Comparison of ENCODE assay signal across 25 cellular contexts in the genomic region with DNA sequence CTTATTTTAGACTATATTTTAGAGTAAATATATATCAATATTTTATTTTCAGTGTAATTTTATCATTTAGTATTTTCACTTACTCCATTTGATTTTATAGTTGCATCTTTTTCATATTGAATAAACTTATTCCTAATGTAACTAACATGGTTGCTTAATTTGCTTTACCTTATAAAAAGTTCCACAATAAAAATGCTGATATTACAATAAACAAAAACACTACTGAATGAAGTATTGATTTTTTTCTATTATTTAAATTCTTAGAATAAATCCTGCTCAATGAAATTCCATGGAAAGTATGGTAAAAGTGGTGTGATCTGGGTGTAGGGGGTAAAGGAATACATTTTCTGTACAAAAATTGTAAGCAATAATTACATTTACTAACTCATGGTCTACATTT.
"Had no signal": no experiment of that assay in that cellular context is flagged by ENCODE, and none has a peak within 500 bp of the region (broad histone marks: within the 10 kb centered on the region; RNA-seq: fewer than 3 reads in every experiment).

No MANE protein-coding gene starts in this region.

- H3K4me1 ChIP-seq: neural progenitor cell, parathyroid adenoma, psoas muscle, stomach, thyroid gland, tibial nerve, upper lobe of left lung, vagina had no signal

- H3K4me2 ChIP-seq: neural progenitor cell had no signal

- H3K9ac ChIP-seq: neural progenitor cell, parathyroid adenoma had no signal

- H3K27ac ChIP-seq: neural progenitor cell, ovary, parathyroid adenoma, psoas muscle, skin epidermis, stomach, thoracic aorta, thyroid gland, tibial nerve, upper lobe of left lung, vagina had no signal

- H3K79me2 ChIP-seq: parathyroid adenoma had no signal

- ATAC-seq: natural killer cell; psoas muscle; right cardiac atrium; sciatic nerve; stimulated activated effector memory CD8-positive, alpha-beta T cell treated with anti-CD3 and anti-CD28 coated beads, Interleukin-12 subunit alpha, Interleukin-12 subunit beta, amount 100 ng/mL, for 72 hours; stimulated activated naive B cell treated with anti-CD40 and anti-IgM and Interleukin-4, amounts not matched to agents 10 μg/mL and 1 μg/mL and 100 μg/mL, for 72 hours had no signal

- DNase-seq: natural killer cell; occipital lobe; ovary; posterior cingulate gyrus; psoas muscle; right cardiac atrium; stimulated activated CD4-positive, alpha-beta T cell treated with anti-CD3 and anti-CD28 coated beads, Interleukin-15, amount 100 ng/mL, for 24 hours; stimulated activated CD4-positive, alpha-beta T cell treated with anti-CD3 and anti-CD28 coated beads, Interleukin-2, amount 100 ng/mL, for 24 hours; stimulated activated CD4-positive, alpha-beta T cell treated with anti-CD3 and anti-CD28 coated beads, Interleukin-2, amount 100 ng/mL, for 48 hours; stimulated activated CD4-positive, alpha-beta T cell treated with anti-CD3 and anti-CD28 coated beads, Interleukin-4, amount 100 ng/mL, for 24 hours; stimulated activated naive B cell treated with anti-CD40 and anti-IgM and Interleukin-4, amounts not matched to agents 10 μg/mL and 1 μg/mL and 100 μg/mL, for 72 hours; stimulated activated naive CD4-positive, alpha-beta T cell treated with Interleukin-2 at 50 U/mL for 16 hours; stomach; thyroid gland; trophoblast cell; upper lobe of left lung had no signal

- H3K4me3 ChIP-seq: neural progenitor cell, ovary, psoas muscle, skin epidermis, stomach, thoracic aorta, thyroid gland, tibial nerve, upper lobe of left lung, vagina had no signal

- H2AFZ ChIP-seq: neural progenitor cell, parathyroid adenoma had no signal

- H3K9me3 ChIP-seq: ovary, psoas muscle, stomach, thoracic aorta, thyroid gland, tibial nerve, upper lobe of left lung, vagina had no signal

- H3K36me3 ChIP-seq: neural progenitor cell, ovary, stomach, thoracic aorta, thyroid gland, tibial nerve, upper lobe of left lung, vagina had no signal

- FAIRE-seq: urothelium cell line had no signal

- H3K27me3 ChIP-seq: neural progenitor cell, ovary, stomach, thyroid gland, tibial nerve, upper lobe of left lung, vagina had no signal
